In the genomic region with DNA sequence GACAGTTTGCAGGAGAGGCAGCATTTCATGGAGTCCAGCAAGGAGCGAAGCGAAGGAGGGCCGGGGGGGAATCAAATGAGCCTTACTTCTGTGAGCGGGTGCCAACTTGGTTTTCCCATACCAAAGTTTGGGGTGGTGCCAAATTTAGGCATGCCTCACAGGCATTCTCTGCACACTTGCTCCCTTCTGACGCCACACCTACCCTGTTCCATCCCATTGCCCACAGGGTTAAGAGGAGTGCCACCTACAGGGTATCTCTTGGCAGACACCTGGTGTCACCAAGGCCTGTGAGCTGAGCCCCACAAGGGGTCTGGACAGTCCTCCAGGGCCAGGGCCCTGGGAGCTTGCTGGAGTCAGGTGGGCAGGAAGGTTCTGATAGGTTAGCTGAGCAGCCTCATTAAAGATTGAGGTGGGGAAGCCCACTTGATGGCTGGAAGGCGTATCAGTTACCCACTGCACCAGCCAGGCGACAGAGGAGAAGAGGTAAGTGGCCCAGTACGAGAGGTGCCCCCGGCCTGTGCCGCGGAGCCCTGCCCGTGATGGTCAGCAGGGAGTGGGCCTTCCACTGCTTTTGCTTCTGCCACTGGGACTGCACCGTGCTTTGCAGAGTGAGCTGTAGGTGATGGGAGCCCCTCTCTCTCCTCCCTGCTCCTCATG, we compare ENCODE assay signal across 25 cellular contexts. TPM values are rescaled to one million over a fixed set of nuclear protein-coding genes. Genes with fewer than 3 reads are reported as not detected.
DNase-seq lines count a peak whose midpoint lies in the region; ATAC-seq lines count a peak whose summit lies in the region.
"Had no signal": no experiment of that assay in that cellular context is flagged by ENCODE, and none has a peak within 500 bp of the region (broad histone marks: within the 10 kb centered on the region; RNA-seq: fewer than 3 reads in every experiment).

No MANE protein-coding gene starts in this region.

- CTCF ChIA-PET in activated CD4-positive, alpha-beta T cell treated with anti-CD3 and anti-CD28 coated beads, Interleukin-2, amount 10 ng/mL, durations not matched to agents 7 days and 5 days (lab: Charles Lee): interaction anchor here (0.6 to 2.5 kb wide), 4 partner anchors 10 to 42 kb away, joined by 3 to 11 read pairs (median 4); no protein-coding TSS in a partner anchor

- H3K4me1 Mint-ChIP-seq in activated CD4-positive, alpha-beta T cell treated with anti-CD3 and anti-CD28 coated beads, Interleukin-2, amount 10 ng/mL, durations not matched to agents 7 days and 5 days: peaks cover 30% of the 10 kb centered on the region
- peaks cover 35% of the 10 kb centered on the region for H3K4me1 Mint-ChIP-seq in T-helper 17 cell
- peaks cover 66% of the 10 kb centered on the region for H3K4me1 Mint-ChIP-seq in stimulated activated effector memory CD8-positive, alpha-beta T cell treated with anti-CD3 and anti-CD28 coated beads, Interleukin-12 subunit alpha, Interleukin-12 subunit beta, amount 100 ng/mL, for 72 hours

- H3K27ac ChIP-seq in effector memory CD4-positive, alpha-beta T cell (ENCODE audit: insufficient read depth, low read length, poor library complexity, severe bottlenecking): peak overlapping the region; percentile 14
- H3K27ac ChIP-seq: A549, GM23248, heart left ventricle, psoas muscle, thyroid gland had no signal

- peak overlapping the region; percentile 19 for H3K27ac Mint-ChIP-seq in activated CD4-positive, alpha-beta T cell treated with anti-CD3 and anti-CD28 coated beads, Interleukin-2, amount 10 ng/mL, durations not matched to agents 7 days and 5 days
- H3K27ac Mint-ChIP-seq in T-helper 17 cell: peak overlapping the region; percentile 98
- H3K27ac Mint-ChIP-seq in stimulated activated effector memory CD8-positive, alpha-beta T cell treated with anti-CD3 and anti-CD28 coated beads, Interleukin-12 subunit alpha, Interleukin-12 subunit beta, amount 100 ng/mL, for 72 hours: peak overlapping the region; percentile 95

- no peaks in the 10 kb centered on the region for H3K27me3 ChIP-seq in effector memory CD4-positive, alpha-beta T cell (replicated peaks; ENCODE audit: control insufficient read depth, insufficient read depth, low read length, poor library complexity, severe bottlenecking)
- H3K27me3 ChIP-seq: heart left ventricle, thyroid gland had no signal

- no peak overlapping the region for H3K4me3 ChIP-seq in effector memory CD4-positive, alpha-beta T cell (ENCODE audit: insufficient read depth, low read depth, low read length, poor library complexity, severe bottlenecking)
- H3K4me3 ChIP-seq: A549, GM23248, heart left ventricle, psoas muscle, thyroid gland had no signal

- no peaks in the 10 kb centered on the region for H3K27me3 Mint-ChIP-seq in activated CD4-positive, alpha-beta T cell treated with anti-CD3 and anti-CD28 coated beads, Interleukin-2, amount 10 ng/mL, durations not matched to agents 7 days and 5 days
- no peaks in the 10 kb centered on the region for H3K27me3 Mint-ChIP-seq in T-helper 17 cell
- H3K27me3 Mint-ChIP-seq: memory B cell, naive B cell had no signal

- DNase-seq in activated CD4-positive, alpha-beta T cell treated with anti-CD3 and anti-CD28 coated beads, Interleukin-2, amount 10 ng/mL, durations not matched to agents 7 days and 5 days: no peak
- no peak for DNase-seq in activated CD4-positive, alpha-beta T cell treated with anti-CD3 and anti-CD28 coated beads, Interleukin-2, amount 50 U/mL, for 4 hours
- DNase-seq in T-helper 17 cell (no peak), epidermal melanocyte (ENCODE audit: insufficient read length, low spot score) (no peak), iPS-NIHi11 (ENCODE audit: low spot score) (no peak)
- DNase-seq in effector memory CD4-positive, alpha-beta T cell: no peak
- no peak for DNase-seq in stimulated activated effector memory CD8-positive, alpha-beta T cell treated with anti-CD3 and anti-CD28 coated beads, Interleukin-12 subunit alpha, Interleukin-12 subunit beta, amount 100 ng/mL, for 72 hours (ENCODE audit: low spot score in 2 of 2)
- DNase-seq in activated CD4-positive, CD25-positive, alpha-beta regulatory T cell treated with anti-CD3 and anti-CD28 coated beads, Interleukin-2, amount 50 U/mL, for 72 hours: no peak
- DNase-seq: activated CD4-positive, alpha-beta T cell treated with anti-CD3 and anti-CD28 coated beads, Interleukin-2, amount 50 U/mL, for 1 hour; activated T-cell treated with anti-CD3 and anti-CD28 coated beads, Interleukin-2, amount 50 U/mL, for 72 hours; amygdala; central memory CD4-positive, alpha-beta T cell; DMS153; GM23248; heart left ventricle; naive B cell; NCI-H1436 treated with DMSO at 0.1 percent for 48 hours; NCI-H226; small intestine; stimulated activated CD8-positive, alpha-beta memory T cell treated with anti-CD3 and anti-CD28 coated beads, Interleukin-4, amount 100 ng/mL, for 48 hours; SW 1271; thyroid gland had no signal

- ATAC-seq in T-helper 17 cell: no peak
- ATAC-seq in stimulated activated effector memory CD8-positive, alpha-beta T cell treated with anti-CD3 and anti-CD28 coated beads, Interleukin-12 subunit alpha, Interleukin-12 subunit beta, amount 100 ng/mL, for 72 hours: no peak
- ATAC-seq: A549; activated T-cell treated with anti-CD3 and anti-CD28 coated beads, Interleukin-2, amount 50 U/mL, for 72 hours; heart left ventricle; psoas muscle had no signal

- no peaks in the 10 kb centered on the region for H3K9me3 ChIP-seq in T-helper 17 cell (ENCODE audit: control insufficient read depth, low read length, poor library complexity, severe bottlenecking)
- no peaks in the 10 kb centered on the region for H3K9me3 ChIP-seq in effector memory CD4-positive, alpha-beta T cell (ENCODE audit: control insufficient read depth, low read length)
- H3K9me3 ChIP-seq: A549, heart left ventricle, psoas muscle, thyroid gland had no signal

- POLR2A ChIA-PET in activated CD4-positive, alpha-beta T cell treated with anti-CD3 and anti-CD28 coated beads, Interleukin-2, amount 10 ng/mL, durations not matched to agents 7 days and 5 days (lab: Charles Lee): no interaction called here

- H3K4me3 Mint-ChIP-seq in activated CD4-positive, alpha-beta T cell treated with anti-CD3 and anti-CD28 coated beads, Interleukin-2, amount 10 ng/mL, durations not matched to agents 7 days and 5 days: no peak overlapping the region
- H3K4me3 Mint-ChIP-seq in T-helper 17 cell: no peak overlapping the region
- H3K4me3 Mint-ChIP-seq in stimulated activated effector memory CD8-positive, alpha-beta T cell treated with anti-CD3 and anti-CD28 coated beads, Interleukin-12 subunit alpha, Interleukin-12 subunit beta, amount 100 ng/mL, for 72 hours: no peak overlapping the region
- H3K4me3 Mint-ChIP-seq: activated T-cell treated with anti-CD3 and anti-CD28 coated beads, Interleukin-2, amount 50 U/mL, for 72 hours; memory B cell; naive B cell had no signal

- H3K36me3 ChIP-seq in effector memory CD4-positive, alpha-beta T cell (ENCODE audit: control insufficient read depth, insufficient read depth, low read length): peaks cover 97% of the 10 kb centered on the region
- H3K36me3 ChIP-seq: thyroid gland had no signal

- peaks cover 79% of the 10 kb centered on the region for H3K36me3 Mint-ChIP-seq in activated CD4-positive, alpha-beta T cell treated with anti-CD3 and anti-CD28 coated beads, Interleukin-2, amount 10 ng/mL, durations not matched to agents 7 days and 5 days (ENCODE audit: low read depth)
- H3K36me3 Mint-ChIP-seq in T-helper 17 cell (ENCODE audit: low read depth): peaks cover 20% of the 10 kb centered on the region
- peaks cover 96% of the 10 kb centered on the region for H3K36me3 Mint-ChIP-seq in stimulated activated effector memory CD8-positive, alpha-beta T cell treated with anti-CD3 and anti-CD28 coated beads, Interleukin-12 subunit alpha, Interleukin-12 subunit beta, amount 100 ng/mL, for 72 hours

- no peaks in the 10 kb centered on the region for H3K9me3 Mint-ChIP-seq in activated CD4-positive, alpha-beta T cell treated with anti-CD3 and anti-CD28 coated beads, Interleukin-2, amount 10 ng/mL, durations not matched to agents 7 days and 5 days
- no peaks in the 10 kb centered on the region for H3K9me3 Mint-ChIP-seq in stimulated activated effector memory CD8-positive, alpha-beta T cell treated with anti-CD3 and anti-CD28 coated beads, Interleukin-12 subunit alpha, Interleukin-12 subunit beta, amount 100 ng/mL, for 72 hours
- H3K9me3 Mint-ChIP-seq: activated T-cell treated with anti-CD3 and anti-CD28 coated beads, Interleukin-2, amount 50 U/mL, for 72 hours; memory B cell; naive B cell had no signal

- H3K4me1 ChIP-seq in effector memory CD4-positive, alpha-beta T cell (ENCODE audit: control insufficient read depth, insufficient read depth, low read length, poor library complexity, severe bottlenecking): no peaks in the 10 kb centered on the region
- H3K4me1 ChIP-seq: A549, psoas muscle, thyroid gland had no signal

RNA-seq across cellular contexts. Expression of a gene that starts 45.2 kb away (rescaled TPM):
- total RNA-seq in activated CD4-positive, alpha-beta T cell treated with anti-CD3 and anti-CD28 coated beads, Interleukin-2, amount 10 ng/mL, durations not matched to agents 7 days and 5 days: under 1 TPM; 0.15 to 0.23 TPM
- total RNA-seq in T-helper 17 cell: under 1 TPM in 1 of 2 donors, not detected in 1; 0.30 TPM

RNA-seq across cellular contexts. Expression of a gene that starts 49.0 kb away (rescaled TPM):
- 1,000 to 10,000 TPM; 1,017 to 1,048 TPM for total RNA-seq in activated CD4-positive, alpha-beta T cell treated with anti-CD3 and anti-CD28 coated beads, Interleukin-2, amount 10 ng/mL, durations not matched to agents 7 days and 5 days
- 100 to 1,000 TPM; 793 to 831 TPM for total RNA-seq in T-helper 17 cell

Comparison
In these comparisons a context has a peak if more than half of its experiments do, and no peak if none do; other contexts are left out.
1. H3K27ac Mint-ChIP-seq: peak in every context shown above with its lines; median percentile 98 in T-helper 17 cell; 95 in stimulated activated effector memory CD8-positive, alpha-beta T cell treated with anti-CD3 and anti-CD28 coated beads, Interleukin-12 subunit alpha, Interleukin-12 subunit beta, amount 100 ng/mL, for 72 hours; 19 in activated CD4-positive, alpha-beta T cell treated with anti-CD3 and anti-CD28 coated beads, Interleukin-2, amount 10 ng/mL, durations not matched to agents 7 days and 5 days.